19 cellular contexts compared by ENCODE assay signal in genomic region chrX:41452972-41453371, GRCh38. TPM values are rescaled to one million over a fixed set of nuclear protein-coding genes. Genes with fewer than 3 reads are reported as not detected.
DNase-seq lines count a peak whose midpoint lies in the region; ATAC-seq and TF ChIP-seq lines count a peak whose summit lies in the region.
"Had no signal": no experiment of that assay in that cellular context is flagged by ENCODE, and none has a peak within 500 bp of the region (broad histone marks: within the 10 kb centered on the region; RNA-seq: fewer than 3 reads in every experiment).

No MANE protein-coding gene starts in this region.

- no peak for ATAC-seq in HG03457 (IDR thresholded peaks at IDR 0.05; ENCODE audit: unreplicated experiment)
- ATAC-seq: activated T-cell treated with anti-CD3 and anti-CD28 coated beads, Interleukin-2, amount 50 U/mL, for 4 hours; K562 had no signal

- H3K27me3 Mint-ChIP-seq in Caco-2 (ENCODE audit: insufficient read depth, unreplicated experiment), result no peaks in the 10 kb centered on the region

- no peaks in the 10 kb centered on the region for H3K4me1 ChIP-seq in Caco-2

- POLR2A ChIA-PET in AG04450 (lab: Yijun Ruan, JAX) (no interaction called here), Caco-2 (lab: Charles Lee) (no interaction called here)

- H3K4me1 Mint-ChIP-seq in Caco-2 (ENCODE audit: low read depth, unreplicated experiment), result no peaks in the 10 kb centered on the region

- H3K27me3 ChIP-seq in AG04450 (ENCODE audit: control insufficient read depth, insufficient read depth, low read length), result no peaks in the 10 kb centered on the region
- no peaks in the 10 kb centered on the region for H3K27me3 ChIP-seq in Caco-2 (replicated peaks; ENCODE audit: control insufficient read depth, insufficient read depth, low read length)
- H3K27me3 ChIP-seq: transverse colon had no signal

- no peak overlapping the region for H3K4me3 ChIP-seq in AG04450 (ENCODE audit: low read depth, low read length)
- no peak overlapping the region for H3K4me3 ChIP-seq in Caco-2 (ENCODE audit: low read depth, low read length)
- H3K4me3 ChIP-seq: K562, transverse colon had no signal

- intact Hi-C loops in Caco-2 (cut with micrococcal nuclease; ENCODE audit: unreplicated experiment), result no loop called here

- no peaks in the 10 kb centered on the region for H3K36me3 ChIP-seq in Caco-2 (ENCODE audit: control insufficient read depth, insufficient read depth, low read length)
- H3K36me3 ChIP-seq: transverse colon had no signal

- H3K27ac ChIP-seq in AG04450 (ENCODE audit: low read depth, low read length), result peak overlapping the region; percentile 68
- peak overlapping the region; percentile 51 for H3K27ac ChIP-seq in cingulate gyrus (ENCODE audit: low read depth, low read length)

- TF ChIP-seq CTCF in AG04450 (IDR thresholded peaks at IDR 0.05; ENCODE audit: low read depth, low read length) (no peak), Caco-2 (IDR thresholded peaks at IDR 0.05; ENCODE audit: insufficient read depth in 1 of 2, low read depth in 1 of 2, low read length in 1 of 2, severe bottlenecking in 1 of 2, unreplicated experiment in 1 of 2) (no peak)

- CTCF ChIA-PET in AG04450 (lab: Charles Lee) (no interaction called here), Caco-2 (lab: Charles Lee) (no interaction called here)

- DNase-seq in AG04450 (ENCODE audit: low read depth, low spot score) (no peak), LHCN-M2 (ENCODE audit: low read depth) (peak; percentile 57), middle frontal gyrus (ENCODE audit: extremely low spot score, low spot score) (peak; percentile 5), anterior cingulate cortex (lab: John Stamatoyannopoulos, UW) (no peak), Caco-2 (no peak), cerebellar nuclear complex (lab: John Stamatoyannopoulos, UW) (no peak)
- DNase-seq: activated CD4-positive, alpha-beta T cell treated with anti-CD3 and anti-CD28 coated beads for 48 hours; activated T-cell treated with anti-CD3 and anti-CD28 coated beads, Interleukin-2, amount 50 U/mL, for 4 hours; amygdala; DMS 273 treated with DMSO at 0.1 percent for 48 hours; NCI-H1436 treated with DMSO at 0.1 percent for 48 hours; NCI-H510A; transverse colon had no signal

- no peaks in the 10 kb centered on the region for H3K9me3 ChIP-seq in AG04450 (ENCODE audit: control insufficient read depth, insufficient read depth, low read length)
- H3K9me3 ChIP-seq in Caco-2, result no peaks in the 10 kb centered on the region
- H3K9me3 ChIP-seq: transverse colon had no signal

- no TSS peak for BruUV-seq in Caco-2 (replicated peaks; lab: Mats Ljungman, UMichigan)

- no peaks in the 10 kb centered on the region for H3K9me3 Mint-ChIP-seq in Caco-2 (ENCODE audit: unreplicated experiment)
- H3K9me3 Mint-ChIP-seq: activated T-cell treated with anti-CD3 and anti-CD28 coated beads, Interleukin-2, amount 50 U/mL, for 4 hours had no signal

- no peaks in the 10 kb centered on the region for H3K36me3 Mint-ChIP-seq in Caco-2 (ENCODE audit: insufficient read depth, unreplicated experiment)

- no peak overlapping the region for H3K27ac Mint-ChIP-seq in Caco-2 (ENCODE audit: unreplicated experiment)

- no peak overlapping the region for H3K4me3 Mint-ChIP-seq in Caco-2 (ENCODE audit: unreplicated experiment)
- H3K4me3 Mint-ChIP-seq: activated T-cell treated with anti-CD3 and anti-CD28 coated beads, Interleukin-2, amount 50 U/mL, for 4 hours had no signal

RNA-seq across cellular contexts. Expression of gene NYX, which starts 5.8 kb away (rescaled TPM):
- not detected in 2 replicates for polyA plus RNA-seq in AG04450 (2011; rRNA removed)
- polyA minus RNA-seq in AG04450 (2011; rRNA and poly(A)+ RNA removed), result not detected in 2 replicates
- total RNA-seq in LHCN-M2 (2014; rRNA removed) (not detected in 2 replicates), Caco-2 (2022) (not detected in 2 replicates)
- not detected for polyA plus RNA-seq in LHCN-M2 (2012)
- total RNA-seq: activated T-cell treated with anti-CD3 and anti-CD28 coated beads, Interleukin-2, amount 50 U/mL, for 4 hours; K562; liver; T-helper 2 cell treated with Interferon-gamma antibody and Interleukin-4, amounts not matched to agents 100 ng/mL and 5 ng/mL, for 36 hours; transverse colon had no signal
- polyA plus RNA-seq: K562, liver, neural cell had no signal

Comparison
In these comparisons a context has a peak if more than half of its experiments do, and no peak if none do; other contexts are left out.
1. DNase-seq: peak in LHCN-M2 (single experiment) and middle frontal gyrus (single experiment); none in AG04450 (single experiment), anterior cingulate cortex (0 of 58), Caco-2 (0 of 2) and cerebellar nuclear complex (0 of 2).